Comparison of ENCODE assay signal across 20 cellular contexts in the genomic region with DNA sequence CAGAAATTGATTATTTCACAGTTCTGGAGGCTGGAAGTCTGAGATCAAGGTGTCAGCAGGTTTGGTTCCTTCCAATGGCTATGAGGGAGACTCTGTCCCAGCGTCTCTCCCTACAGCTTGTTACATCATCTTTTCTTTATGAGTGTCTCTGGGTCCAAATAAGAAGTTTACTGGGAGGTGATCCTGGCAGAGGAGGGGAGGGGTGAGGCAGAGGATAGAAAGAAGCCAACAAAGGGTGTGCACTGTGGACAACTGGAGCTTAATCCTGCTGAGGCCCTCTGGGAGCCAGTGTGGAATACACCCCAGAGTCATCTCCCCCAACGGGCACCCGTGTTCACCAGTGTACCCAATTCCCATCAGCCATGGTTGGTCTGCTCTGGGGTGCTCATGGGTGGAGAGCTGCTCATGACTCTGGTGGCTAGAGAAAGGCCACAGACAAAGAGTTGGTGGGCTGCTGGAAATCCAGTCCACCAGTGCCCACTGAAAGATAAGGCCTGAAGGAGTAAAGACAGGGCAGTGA. TPM values are rescaled to one million over a fixed set of nuclear protein-coding genes. Genes with fewer than 3 reads are reported as not detected.
DNase-seq lines count a peak whose midpoint lies in the region; ATAC-seq and FAIRE-seq lines count a peak whose summit lies in the region.
"Had no signal": no experiment of that assay in that cellular context is flagged by ENCODE, and none has a peak within 500 bp of the region (broad histone marks: within the 10 kb centered on the region; RNA-seq: fewer than 3 reads in every experiment).

No MANE protein-coding gene starts in this region.

- H3K27me3 Mint-ChIP-seq in stimulated activated naive CD8-positive, alpha-beta T cell treated with anti-CD3 and anti-CD28 coated beads, Interleukin-15, Interleukin-2, amounts not matched to agents 100 ng/mL and 50 ng/mL, for 24 hours, result no peaks in the 10 kb centered on the region
- no peaks in the 10 kb centered on the region for H3K27me3 Mint-ChIP-seq in stimulated activated naive CD8-positive, alpha-beta T cell treated with anti-CD3 and anti-CD28 coated beads, Interleukin-15, amount 100 ng/mL, for 72 hours
- no peaks in the 10 kb centered on the region for H3K27me3 Mint-ChIP-seq in activated T-helper 17 cell treated with anti-CD3 and anti-CD28 coated beads, Interleukin-2, amount 50 U/mL, for 72 hours
- peaks cover 0 to 3% (median 2%) of the 10 kb centered on the region in 3 donors for H3K27me3 Mint-ChIP-seq in immature natural killer cell (ENCODE audit: low read depth in 3 of 3)
- H3K27me3 Mint-ChIP-seq in stimulated activated naive B cell treated with anti-CD40 and anti-IgM and Interleukin-4, amounts not matched to agents 10 μg/mL and 1 μg/mL and 100 μg/mL, for 72 hours, result peaks cover 50 to 53% of the 10 kb centered on the region in 2 donors

- peaks cover 11% of the 10 kb centered on the region for H3K9me3 Mint-ChIP-seq in stimulated activated naive CD8-positive, alpha-beta T cell treated with anti-CD3 and anti-CD28 coated beads, Interleukin-15, Interleukin-2, amounts not matched to agents 100 ng/mL and 50 ng/mL, for 24 hours
- peaks cover 8% of the 10 kb centered on the region in 2 donors for H3K9me3 Mint-ChIP-seq in stimulated activated naive CD8-positive, alpha-beta T cell treated with anti-CD3 and anti-CD28 coated beads, Interleukin-15, amount 100 ng/mL, for 72 hours
- H3K9me3 Mint-ChIP-seq in activated T-helper 17 cell treated with anti-CD3 and anti-CD28 coated beads, Interleukin-2, amount 50 U/mL, for 72 hours, result peaks cover 5% of the 10 kb centered on the region
- no peaks in the 10 kb centered on the region for H3K9me3 Mint-ChIP-seq in immature natural killer cell
- peaks cover 3 to 7% of the 10 kb centered on the region in 2 donors for H3K9me3 Mint-ChIP-seq in stimulated activated naive B cell treated with anti-CD40 and anti-IgM and Interleukin-4, amounts not matched to agents 10 μg/mL and 1 μg/mL and 100 μg/mL, for 72 hours

- peaks cover 11% of the 10 kb centered on the region for H3K36me3 Mint-ChIP-seq in stimulated activated naive CD8-positive, alpha-beta T cell treated with anti-CD3 and anti-CD28 coated beads, Interleukin-15, Interleukin-2, amounts not matched to agents 100 ng/mL and 50 ng/mL, for 24 hours (ENCODE audit: low read depth)
- H3K36me3 Mint-ChIP-seq in activated T-helper 17 cell treated with anti-CD3 and anti-CD28 coated beads, Interleukin-2, amount 50 U/mL, for 72 hours (ENCODE audit: low read depth), result no peaks in the 10 kb centered on the region
- H3K36me3 Mint-ChIP-seq in immature natural killer cell, result no peaks in the 10 kb centered on the region
- H3K36me3 Mint-ChIP-seq in stimulated activated naive B cell treated with anti-CD40 and anti-IgM and Interleukin-4, amounts not matched to agents 10 μg/mL and 1 μg/mL and 100 μg/mL, for 72 hours, result peaks cover 7 to 8% of the 10 kb centered on the region in 2 donors

- ATAC-seq in stimulated activated naive CD8-positive, alpha-beta T cell treated with anti-CD3 and anti-CD28 coated beads, Interleukin-15, amount 100 ng/mL, for 72 hours, result no peak
- ATAC-seq in activated T-helper 17 cell treated with anti-CD3 and anti-CD28 coated beads, Interleukin-2, amount 50 U/mL, for 72 hours (replicated peaks), result no peak
- no peak for ATAC-seq in stimulated activated naive B cell treated with anti-CD40 and anti-IgM and Interleukin-4, amounts not matched to agents 10 μg/mL and 1 μg/mL and 100 μg/mL, for 72 hours (replicated peaks)
- ATAC-seq: K562 had no signal

- no peak overlapping the region for H3K4me3 Mint-ChIP-seq in stimulated activated naive CD8-positive, alpha-beta T cell treated with anti-CD3 and anti-CD28 coated beads, Interleukin-15, Interleukin-2, amounts not matched to agents 100 ng/mL and 50 ng/mL, for 24 hours
- H3K4me3 Mint-ChIP-seq in stimulated activated naive CD8-positive, alpha-beta T cell treated with anti-CD3 and anti-CD28 coated beads, Interleukin-15, amount 100 ng/mL, for 72 hours, result no peak overlapping the region
- H3K4me3 Mint-ChIP-seq in activated T-helper 17 cell treated with anti-CD3 and anti-CD28 coated beads, Interleukin-2, amount 50 U/mL, for 72 hours, result no peak overlapping the region
- H3K4me3 Mint-ChIP-seq in immature natural killer cell, result no peak overlapping the region
- H3K4me3 Mint-ChIP-seq in stimulated activated naive B cell treated with anti-CD40 and anti-IgM and Interleukin-4, amounts not matched to agents 10 μg/mL and 1 μg/mL and 100 μg/mL, for 72 hours, result no peak overlapping the region
- H3K4me3 Mint-ChIP-seq: activated B cell treated with CpG ODN at 0.5 μM for 24 hours, brain had no signal

- peaks cover 99% of the 10 kb centered on the region for H3K4me1 Mint-ChIP-seq in stimulated activated naive CD8-positive, alpha-beta T cell treated with anti-CD3 and anti-CD28 coated beads, Interleukin-15, Interleukin-2, amounts not matched to agents 100 ng/mL and 50 ng/mL, for 24 hours (ENCODE audit: low read depth)
- peaks cover 97% of the 10 kb centered on the region for H3K4me1 Mint-ChIP-seq in stimulated activated naive CD8-positive, alpha-beta T cell treated with anti-CD3 and anti-CD28 coated beads, Interleukin-15, amount 100 ng/mL, for 72 hours
- peaks cover 55% of the 10 kb centered on the region for H3K4me1 Mint-ChIP-seq in activated T-helper 17 cell treated with anti-CD3 and anti-CD28 coated beads, Interleukin-2, amount 50 U/mL, for 72 hours
- H3K4me1 Mint-ChIP-seq in immature natural killer cell, result peaks cover 36 to 38% of the 10 kb centered on the region in 2 donors
- peaks cover 13 to 21% of the 10 kb centered on the region in 2 donors for H3K4me1 Mint-ChIP-seq in stimulated activated naive B cell treated with anti-CD40 and anti-IgM and Interleukin-4, amounts not matched to agents 10 μg/mL and 1 μg/mL and 100 μg/mL, for 72 hours

- no peak for DNase-seq in stimulated activated naive CD8-positive, alpha-beta T cell treated with anti-CD3 and anti-CD28 coated beads, Interleukin-15, amount 100 ng/mL, for 72 hours
- DNase-seq in immature natural killer cell (no peak), NCI-H1436 treated with DMSO at 0.1 percent for 48 hours (lab: John Stamatoyannopoulos, UW) (no peak), urothelium cell line (ENCODE audit: low spot score) (no peak), NCI-H748 treated with DMSO at 0.1 percent for 48 hours (lab: John Stamatoyannopoulos, UW) (no peak)
- no peak for DNase-seq in stimulated activated naive B cell treated with anti-CD40 and anti-IgM and Interleukin-4, amounts not matched to agents 10 μg/mL and 1 μg/mL and 100 μg/mL, for 72 hours
- DNase-seq: activated B cell treated with CpG ODN at 0.5 μM for 24 hours, GDM1, H7, NCI-H2171, NCI-H524 treated with DMSO at 0.1 percent for 48 hours, RPMI8226, sigmoid colon had no signal

- FAIRE-seq in urothelium cell line (lab: Jason Lieb, UNC), result no peak
- FAIRE-seq: GM18507, K562 had no signal

- H3K27ac Mint-ChIP-seq in stimulated activated naive CD8-positive, alpha-beta T cell treated with anti-CD3 and anti-CD28 coated beads, Interleukin-15, Interleukin-2, amounts not matched to agents 100 ng/mL and 50 ng/mL, for 24 hours, result peak overlapping the region; percentile 76
- no peak overlapping the region for H3K27ac Mint-ChIP-seq in stimulated activated naive CD8-positive, alpha-beta T cell treated with anti-CD3 and anti-CD28 coated beads, Interleukin-15, amount 100 ng/mL, for 72 hours
- peak overlapping the region; percentile 76 for H3K27ac Mint-ChIP-seq in activated T-helper 17 cell treated with anti-CD3 and anti-CD28 coated beads, Interleukin-2, amount 50 U/mL, for 72 hours
- H3K27ac Mint-ChIP-seq in immature natural killer cell, result peak overlapping the region; percentile 17 to 79 (median 55)
- peak overlapping the region; percentile 32 for H3K27ac Mint-ChIP-seq in stimulated activated naive B cell treated with anti-CD40 and anti-IgM and Interleukin-4, amounts not matched to agents 10 μg/mL and 1 μg/mL and 100 μg/mL, for 72 hours
- H3K27ac Mint-ChIP-seq: activated B cell treated with CpG ODN at 0.5 μM for 24 hours had no signal

RNA-seq across cellular contexts. Expression of a gene that starts 57.5 kb away (rescaled TPM):
- 100 to 1,000 TPM; 282 to 334 TPM for total RNA-seq in activated T-helper 17 cell treated with anti-CD3 and anti-CD28 coated beads, Interleukin-2, amount 50 U/mL, for 72 hours
- 1 to 10 TPM in 1 of 3 donors, not detected in 2; 1.1 TPM for polyA plus RNA-seq in immature natural killer cell
- total RNA-seq: H7, myocyte, temporal lobe had no signal

Comparison
In these comparisons a context has a peak if more than half of its experiments do, and no peak if none do; other contexts are left out.
1. H3K27ac Mint-ChIP-seq: peak in stimulated activated naive CD8-positive, alpha-beta T cell treated with anti-CD3 and anti-CD28 coated beads, Interleukin-15, Interleukin-2, amounts not matched to agents 100 ng/mL and 50 ng/mL, for 24 hours (single experiment), activated T-helper 17 cell treated with anti-CD3 and anti-CD28 coated beads, Interleukin-2, amount 50 U/mL, for 72 hours (single experiment), immature natural killer cell (6 of 6) and stimulated activated naive B cell treated with anti-CD40 and anti-IgM and Interleukin-4, amounts not matched to agents 10 μg/mL and 1 μg/mL and 100 μg/mL, for 72 hours (single experiment); none in stimulated activated naive CD8-positive, alpha-beta T cell treated with anti-CD3 and anti-CD28 coated beads, Interleukin-15, amount 100 ng/mL, for 72 hours (0 of 2).